8 cellular contexts compared by ENCODE assay signal in the genomic region with DNA sequence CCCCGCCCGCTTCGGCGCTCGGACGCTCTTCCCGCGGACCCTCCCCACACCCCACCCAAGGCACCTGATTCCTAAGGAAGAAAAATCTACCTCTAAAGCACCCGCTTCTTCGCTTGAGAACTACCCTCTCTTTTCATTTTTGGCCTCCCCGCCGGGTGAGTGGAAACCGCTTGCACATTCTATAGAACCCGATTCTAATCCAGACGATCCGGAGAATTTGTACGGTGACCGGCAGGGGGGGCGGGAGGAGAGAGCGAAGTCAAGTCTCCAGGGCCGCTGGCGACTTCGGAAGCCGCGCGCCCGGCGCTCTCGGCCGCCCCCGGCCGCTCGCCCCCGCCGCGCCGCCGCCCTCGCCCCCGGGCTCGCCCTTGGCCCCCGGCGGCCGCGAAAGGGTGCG. TPM values are rescaled to one million over a fixed set of nuclear protein-coding genes. Genes with fewer than 3 reads are reported as not detected.
DNase-seq lines count a peak whose midpoint lies in the region; ATAC-seq and TF ChIP-seq lines count a peak whose summit lies in the region.

A gene (plus strand): TSS at position 262 of the 397 bp plus-strand sequence. CDS start 221 bp downstream, outside the sequence.

- peak within 1 kb of the TSS; percentile 94 to 99 (median 96) for H3K4me3 Mint-ChIP-seq in brain

- peak within 1 kb of the TSS; percentile 80 for H3K9ac ChIP-seq in NT2/D1 (ENCODE audit: insufficient read length, low read depth)

- no peaks in the 10 kb centered on the region for H3K4me1 ChIP-seq in NT2/D1 (ENCODE audit: insufficient read depth, insufficient read length)
- no peaks in the 10 kb centered on the region for H3K4me1 ChIP-seq in iPS DF 6.9 (ENCODE audit: control insufficient read depth, insufficient read depth, low read length)

- no CpG with 5 or more reads among the region's 46 CpGs for WGBS in iPS DF 6.9 (ENCODE audit: insufficient coverage, insufficient read length)

- ATAC-seq in HG03097 (IDR thresholded peaks at IDR 0.05; ENCODE audit: low FRiP score, unreplicated experiment) (no peak), HG03175 (IDR thresholded peaks at IDR 0.05; ENCODE audit: unreplicated experiment) (no peak)

- peaks cover 66% of the 10 kb centered on the region for H3K4me1 Mint-ChIP-seq in brain

- no peak within 1 kb of the TSS for H3K27ac ChIP-seq in iPS DF 6.9 (ENCODE audit: low read length)

- peak within 1 kb of the TSS; percentile 86 to 98 (median 94) for H3K27ac Mint-ChIP-seq in brain

- peak; percentile 34 for TF ChIP-seq CTCF in brain (conservative IDR thresholded peaks at IDR 0.05)

- H3K27me3 ChIP-seq in NT2/D1 (ENCODE audit: insufficient read depth, insufficient read length), result peaks cover 37% of the 10 kb centered on the region
- peaks cover 34% of the 10 kb centered on the region for H3K27me3 ChIP-seq in iPS DF 6.9 (ENCODE audit: control insufficient read depth, insufficient read depth, low read length)

- DNase-seq in NCI-H146 (lab: John Stamatoyannopoulos, UW) (peak; percentile 11), NCI-H146 treated with DMSO at 0.1 percent for 48 hours (lab: John Stamatoyannopoulos, UW; ENCODE audit: unreplicated experiment) (no peak), NT2/D1 (ENCODE audit: low read depth, low spot score) (no peak), iPS DF 6.9 (ENCODE audit: low read depth, low spot score) (no peak), retina (peak; percentile 67)

- H3K36me3 ChIP-seq in NT2/D1 (ENCODE audit: insufficient read depth, insufficient read length, low read length) (peaks cover 18% of the 10 kb centered on the region), iPS DF 6.9 (ENCODE audit: control insufficient read depth, insufficient read depth, low read length) (no peaks in the 10 kb centered on the region)

- H3K36me3 Mint-ChIP-seq in brain, result peaks cover 36% of the 10 kb centered on the region

- H3K27me3 Mint-ChIP-seq in brain, result peaks cover 43% of the 10 kb centered on the region

- no peaks in the 10 kb centered on the region for H3K9me3 Mint-ChIP-seq in brain

- H3K9me3 ChIP-seq in NT2/D1 (ENCODE audit: insufficient read depth, low read length) (no peaks in the 10 kb centered on the region), iPS DF 6.9 (ENCODE audit: control insufficient read depth, insufficient read depth, low read length) (no peaks in the 10 kb centered on the region)

- H3K4me3 ChIP-seq in NT2/D1 (ENCODE audit: insufficient read length, low read depth) (peak within 1 kb of the TSS; percentile 60), iPS DF 6.9 (ENCODE audit: low read length) (peak within 1 kb of the TSS; percentile 49; the same call in 1 of the 2 replicates)

RNA-seq across cellular contexts. Expression of the gene that starts here (rescaled TPM):
- polyA plus RNA-seq in brain (ENCODE audit: insufficient read depth, low read depth, low replicate concordance), result 16.6 TPM

Comparison
In these comparisons a context has a peak if more than half of its experiments do, and no peak if none do; other contexts are left out.
1. DNase-seq: peak in NCI-H146 (single experiment) and retina (single experiment); none in NCI-H146 treated with DMSO at 0.1 percent for 48 hours (single experiment), NT2/D1 (single experiment) and iPS DF 6.9 (single experiment).